In genomic region chr14:89237923-89238529, GRCh38 we compare ENCODE assay signal across 12 cellular contexts.
DNase-seq lines count a peak whose midpoint lies in the region; ATAC-seq and TF ChIP-seq lines count a peak whose summit lies in the region.
"Had no signal": no experiment of that assay in that cellular context is flagged by ENCODE, and none has a peak within 500 bp of the region (broad histone marks: within the 10 kb centered on the region; RNA-seq: fewer than 3 reads in every experiment).

No MANE protein-coding gene starts in this region.

- H3K36me3 ChIP-seq in heart left ventricle (no peaks in the 10 kb centered on the region), transverse colon (no peaks in the 10 kb centered on the region)
- H3K36me3 ChIP-seq: colonic mucosa had no signal

- peaks cover 2% of the 10 kb centered on the region for H3K27me3 Mint-ChIP-seq in glutamatergic neuron (ENCODE audit: unreplicated experiment)
- H3K27me3 Mint-ChIP-seq: activated B cell treated with CpG ODN at 0.5 μM for 24 hours had no signal

- H3K27ac Mint-ChIP-seq in glutamatergic neuron (ENCODE audit: unreplicated experiment): peak overlapping the region; percentile 6
- H3K27ac Mint-ChIP-seq: activated B cell treated with CpG ODN at 0.5 μM for 24 hours; CD8-positive, alpha-beta memory T cell had no signal

- ATAC-seq in heart left ventricle (peak in 1 of 4 donors; percentile 14), GM18505 (IDR thresholded peaks at IDR 0.05; ENCODE audit: unreplicated experiment) (no peak)

- TF ChIP-seq EP300 in transverse colon (IDR thresholded peaks at IDR 0.05; ENCODE audit: low read depth): no peak

- H3K9me3 ChIP-seq in heart left ventricle (peaks cover 0 to 7% (median 0%) of the 10 kb centered on the region in 12 donors), transverse colon (no peaks in the 10 kb centered on the region)
- H3K9me3 ChIP-seq: colonic mucosa had no signal

- no peak for TF ChIP-seq POLR2A in heart left ventricle (IDR thresholded peaks at IDR 0.05)
- TF ChIP-seq POLR2A in transverse colon (IDR thresholded peaks at IDR 0.05): no peak
- TF ChIP-seq POLR2A in GM18505 (IDR thresholded peaks at IDR 0.05; ENCODE audit: borderline replicate concordance, extremely low read depth, insufficient read depth, insufficient read length): no peak

- no peak overlapping the region for H3K4me3 ChIP-seq in heart left ventricle
- no peak overlapping the region for H3K4me3 ChIP-seq in transverse colon
- H3K4me3 ChIP-seq: colonic mucosa had no signal

- no peak overlapping the region for H3K27ac ChIP-seq in heart left ventricle
- H3K27ac ChIP-seq in VCaP: no peak overlapping the region
- no peak overlapping the region for H3K27ac ChIP-seq in transverse colon
- H3K27ac ChIP-seq: colonic mucosa had no signal

- H3K27me3 ChIP-seq in heart left ventricle (no peaks in the 10 kb centered on the region), transverse colon (no peaks in the 10 kb centered on the region)
- H3K27me3 ChIP-seq: colonic mucosa had no signal

- H3K4me3 Mint-ChIP-seq in glutamatergic neuron (ENCODE audit: unreplicated experiment): no peak overlapping the region
- H3K4me3 Mint-ChIP-seq: activated B cell treated with CpG ODN at 0.5 μM for 24 hours; CD8-positive, alpha-beta memory T cell had no signal

- peaks cover 10% of the 10 kb centered on the region for H3K36me3 Mint-ChIP-seq in glutamatergic neuron (ENCODE audit: unreplicated experiment)

- WGBS in heart left ventricle, 4 donors: 79 to 90% (median 84%) methylated on average over 7 of the region's 7 CpGs
- 44 to 79% methylated on average over 2 to 7 of the region's 7 CpGs for WGBS in transverse colon (ENCODE audit: low coverage in 1 of 2), 2 donors

- in situ Hi-C loops in transverse colon (cut with MboI; ENCODE audit: low pct_ligation_motif_present in 1 of 4, low pct_unique_long_range_greater_than_20kb in 1 of 4, low sequenced_read_pairs in 3 of 4): no loop called here

- peak in 11 of 12 donors; percentile 7 to 53 (median 26) for TF ChIP-seq CTCF in heart left ventricle (IDR thresholded peaks at IDR 0.05)
- TF ChIP-seq CTCF in VCaP (conservative IDR thresholded peaks at IDR 0.05): peak; percentile 73
- no peak for TF ChIP-seq CTCF in glutamatergic neuron (IDR thresholded peaks at IDR 0.05; ENCODE audit: partially characterized antibody, unreplicated experiment)
- peak in 3 of 5 experiments; percentile 13 to 23 (median 20) for TF ChIP-seq CTCF in transverse colon (IDR thresholded peaks at IDR 0.05)

- peaks cover 8% of the 10 kb centered on the region for H3K9me3 Mint-ChIP-seq in glutamatergic neuron (ENCODE audit: unreplicated experiment)
- H3K9me3 Mint-ChIP-seq: activated B cell treated with CpG ODN at 0.5 μM for 24 hours; CD8-positive, alpha-beta memory T cell had no signal

- peaks cover 44% of the 10 kb centered on the region for H3K4me1 Mint-ChIP-seq in glutamatergic neuron (ENCODE audit: low read depth, unreplicated experiment)

- DNase-seq in heart left ventricle (no peak), cardiac septum (ENCODE audit: low spot score) (no peak), glutamatergic neuron (no peak), transverse colon (no peak), T1000 (lab: John Stamatoyannopoulos, UW) (no peak)
- no peak for DNase-seq in stimulated activated CD4-positive, alpha-beta T cell treated with anti-CD3 and anti-CD28 coated beads, Interleukin-4, amount 100 ng/mL, for 4 hours
- DNase-seq: activated B cell treated with CpG ODN at 0.5 μM for 24 hours; CD8-positive, alpha-beta memory T cell; colonic mucosa; NCI-H2029 had no signal

- intact Hi-C loops in heart left ventricle (cut with DNase I): loop anchor here in 1 of 10 donors (10.0 kb wide), 2 partner anchors 177 to 193 kb away; partner anchors contain the start of gene FOXN3
- intact Hi-C loops in cardiac septum (cut with DNase I): no loop called here
- intact Hi-C loops in transverse colon (cut with DNase I; ENCODE audit: low total_unique reads): loop anchor here (10.0 kb wide), 1 partner anchor 773 kb away; no protein-coding TSS in a partner anchor

- peaks cover 2 to 53% (median 23%) of the 10 kb centered on the region in 12 donors for H3K4me1 ChIP-seq in heart left ventricle
- peaks cover 0 to under 1% (median 0%) of the 10 kb centered on the region in 4 donors for H3K4me1 ChIP-seq in transverse colon
- H3K4me1 ChIP-seq: colonic mucosa had no signal
